8 cellular contexts compared by ENCODE assay signal in genomic region chr15:73927476-73928240, GRCh38. TPM values are rescaled to one million over a fixed set of nuclear protein-coding genes. Genes with fewer than 3 reads are reported as not detected.
DNase-seq lines count a peak whose midpoint lies in the region; ATAC-seq and TF ChIP-seq lines count a peak whose summit lies in the region.

No MANE protein-coding gene starts in this region.

- peak overlapping the region; percentile 69 for H3K4me3 Mint-ChIP-seq in progenitor cell of endocrine pancreas (ENCODE audit: low read depth)

- H3K27ac Mint-ChIP-seq in progenitor cell of endocrine pancreas: peak overlapping the region; percentile 58

- 0 out of 2 replicates have a peak, but pooled peaks cover 3% of the 10 kb centered on the region for H3K36me3 ChIP-seq in ACC112 (ENCODE audit: insufficient read depth, low read length)
- H3K36me3 ChIP-seq in GM23248 (ENCODE audit: low read depth): peaks cover 4% of the 10 kb centered on the region; the same call in 1 of the 2 replicates
- no peaks in the 10 kb centered on the region for H3K36me3 ChIP-seq in upper lobe of right lung

- peak overlapping the region; percentile 7 for H2AFZ ChIP-seq in ACC112 (ENCODE audit: low read length, unreplicated experiment)
- no peak overlapping the region for H2AFZ ChIP-seq in GM23248

- peaks cover 72% of the 10 kb centered on the region for H3K4me1 ChIP-seq in ACC112 (ENCODE audit: control insufficient read depth, insufficient read depth, low read length, unreplicated experiment)
- H3K4me1 ChIP-seq in GM23248 (ENCODE audit: insufficient read depth): peaks cover 69% of the 10 kb centered on the region
- H3K4me1 ChIP-seq in upper lobe of right lung: peaks cover 24% of the 10 kb centered on the region

- no peaks in the 10 kb centered on the region for H3K9me3 Mint-ChIP-seq in progenitor cell of endocrine pancreas (ENCODE audit: low read depth)

- no peaks in the 10 kb centered on the region for H3K9me2 ChIP-seq in GM23248 (ENCODE audit: insufficient read depth)

- H3K4me2 ChIP-seq in GM23248 (ENCODE audit: unreplicated experiment): peak overlapping the region; percentile 98

- ATAC-seq in upper lobe of right lung: peak; percentile 83
- no peak for ATAC-seq in GM21619 (IDR thresholded peaks at IDR 0.05; ENCODE audit: unreplicated experiment)

- peaks cover 29% of the 10 kb centered on the region for H3K27me3 Mint-ChIP-seq in progenitor cell of endocrine pancreas

- H3K9me3 ChIP-seq in GM23248 (ENCODE audit: low read depth) (no peaks in the 10 kb centered on the region), upper lobe of right lung (no peaks in the 10 kb centered on the region)

- in situ Hi-C loops in GM23248 (cut with MboI): no loop called here

- no peaks in the 10 kb centered on the region for H3K27me3 ChIP-seq in ACC112 (ENCODE audit: insufficient read depth, low read length)
- no peaks in the 10 kb centered on the region for H3K27me3 ChIP-seq in GM23248 (replicated peaks; ENCODE audit: insufficient read depth)
- H3K27me3 ChIP-seq in upper lobe of right lung: no peaks in the 10 kb centered on the region

- peak overlapping the region; percentile 95 for H3K4me3 ChIP-seq in ACC112 (ENCODE audit: low read depth, low read length)
- H3K4me3 ChIP-seq in GM23248: peak overlapping the region; percentile 93
- H3K4me3 ChIP-seq in upper lobe of right lung: peak overlapping the region; percentile 61

- H4K20me1 ChIP-seq in GM23248 (ENCODE audit: insufficient read depth): no peaks in the 10 kb centered on the region

- no peaks in the 10 kb centered on the region for H3K36me3 Mint-ChIP-seq in progenitor cell of endocrine pancreas (ENCODE audit: insufficient read depth)

- peaks cover 65% of the 10 kb centered on the region for H3F3A ChIP-seq in GM23248 (ENCODE audit: insufficient read depth)

- DNase-seq in GM23248 (peak; percentile 80), RKO (ENCODE audit: low spot score) (peak; percentile 49), activated gamma-delta T cell (lab: John Stamatoyannopoulos, UW) (peak; percentile 58), head of caudate nucleus (peak in 41 of 42 donors; percentile 21 to 83 (median 67)), progenitor cell of endocrine pancreas (ENCODE audit: low spot score, unreplicated experiment) (peak; percentile 63), upper lobe of right lung (peak; percentile 88)

- intact Hi-C loops in head of caudate nucleus (cut with DNase I) (no loop called here), upper lobe of right lung (cut with DNase I) (no loop called here)

- peaks cover 87% of the 10 kb centered on the region for H3K79me2 ChIP-seq in ACC112 (ENCODE audit: control insufficient read depth, insufficient read depth, low read length, unreplicated experiment)
- H3K79me2 ChIP-seq in GM23248 (ENCODE audit: insufficient read depth): peaks cover 73% of the 10 kb centered on the region

- peak overlapping the region; percentile 86 for H3K27ac ChIP-seq in ACC112 (ENCODE audit: low read depth, low read length)
- peak overlapping the region; percentile 94 for H3K27ac ChIP-seq in GM23248
- peak overlapping the region; percentile 80 for H3K27ac ChIP-seq in upper lobe of right lung

- H3K9ac ChIP-seq in GM23248: peak overlapping the region; percentile 90

- H3K4me1 Mint-ChIP-seq in progenitor cell of endocrine pancreas (ENCODE audit: low read depth): peaks cover 6% of the 10 kb centered on the region

- 1 to 3% methylated on average over 38 to 78 of the region's 78 CpGs for WGBS in GM23248 (ENCODE audit: low coverage in 1 of 2, low lambda C conversion rate in 2 of 2, missing lambda C conversion rate in 2 of 2), 2 experiments

- TF ChIP-seq CTCF in progenitor cell of endocrine pancreas (IDR thresholded peaks at IDR 0.05; ENCODE audit: unreplicated experiment) (peak; percentile 67), upper lobe of right lung (IDR thresholded peaks at IDR 0.05) (peak; percentile 52)

RNA-seq across cellular contexts. Expression of gene LOXL1, which starts 1.4 kb away (rescaled TPM):
- 534 and 540 TPM in 2 replicates for total RNA-seq in GM23248 (2014; rRNA removed; shearing (Covaris generic))
- polyA plus RNA-seq in GM23248 (2016; fragmentation: Nextera tagmentation; extraction: Ambion mirVana): 396 and 401 TPM in 2 replicates
- total RNA-seq in progenitor cell of endocrine pancreas: 17.1 and 17.4 TPM in 2 replicates
- total RNA-seq in upper lobe of right lung: 11.1 TPM

RNA-seq across cellular contexts. Expression of gene TBC1D21, which starts 54.3 kb away (rescaled TPM):
- total RNA-seq in GM23248 (2014; rRNA removed; shearing (Covaris generic)): not detected in 2 replicates
- not detected in 2 replicates for polyA plus RNA-seq in GM23248 (2016; fragmentation: Nextera tagmentation; extraction: Ambion mirVana)
- total RNA-seq in progenitor cell of endocrine pancreas (not detected in 2 replicates), upper lobe of right lung (not detected)

Comparison
In these comparisons a context has a peak if more than half of its experiments do, and no peak if none do; other contexts are left out.
1. RNA of gene LOXL1, which starts 1.4 kb away (total RNA-seq): 534 to 540 TPM in GM23248; 17.1 to 17.4 TPM in progenitor cell of endocrine pancreas and 11.1 TPM in upper lobe of right lung (single experiment); every median in the first group is over 10 times any median in the second.
2. Peak in every context shown above with its lines, with median percentiles within 50 percentile points of each other: H3K27ac ChIP-seq, H3K4me3 ChIP-seq and DNase-seq.